ENCODE assay signal across 10 cellular contexts in genomic region chr6:80523531-80523970, GRCh38.
A peak's percentile ranks its signal among the peaks of the same experiment; 100 is the strongest.
DNase-seq lines count a peak whose midpoint lies in the region; ATAC-seq, FAIRE-seq and TF ChIP-seq lines count a peak whose summit lies in the region.
"Had no signal": no experiment of that assay in that cellular context is flagged by ENCODE, and none has a peak within 500 bp of the region (broad histone marks: within the 10 kb centered on the region; RNA-seq: fewer than 3 reads in every experiment).

No MANE protein-coding gene starts in this region.

- no peak overlapping the region for H4K8ac ChIP-seq in H1 (ENCODE audit: extremely low read depth, insufficient read depth, low read length)

- intact Hi-C loops in naive thymus-derived CD4-positive, alpha-beta T cell (cut with micrococcal nuclease), result no loop called here

- H4K5ac ChIP-seq in H1 (ENCODE audit: insufficient read length, low read depth, low read length), result no peak overlapping the region

- H3K4me3 ChIP-seq in H1 (ENCODE audit: extremely low read depth in 1 of 4, insufficient read depth in 2 of 4, low read depth in 3 of 4, low read length in 4 of 4), result no peak overlapping the region
- H3K4me3 ChIP-seq in naive thymus-derived CD4-positive, alpha-beta T cell (ENCODE audit: low read length), result no peak overlapping the region

- H3K36me3 ChIP-seq in H1 (ENCODE audit: control insufficient read depth in 2 of 4, insufficient read depth in 4 of 4, low read length in 3 of 4), result no peaks in the 10 kb centered on the region
- no peaks in the 10 kb centered on the region for H3K36me3 ChIP-seq in naive thymus-derived CD4-positive, alpha-beta T cell (ENCODE audit: control insufficient read depth in 2 of 3, insufficient read depth in 3 of 3, low read length in 3 of 3)

- H3K23me2 ChIP-seq in H1 (ENCODE audit: low read depth, low read length), result no peaks in the 10 kb centered on the region

- no peak overlapping the region for H3K27ac ChIP-seq in H1 (ENCODE audit: low read depth, low read length)
- no peak overlapping the region for H3K27ac ChIP-seq in naive thymus-derived CD4-positive, alpha-beta T cell (ENCODE audit: low read depth, low read length)
- H3K27ac ChIP-seq: HL-60 had no signal

- no peak for ATAC-seq in GM21825 (IDR thresholded peaks at IDR 0.05; ENCODE audit: unreplicated experiment)
- no peak for ATAC-seq in naive thymus-derived CD4-positive, alpha-beta T cell

- 0 out of 2 replicates have a peak overlapping the region, but pooled peaks have one; percentile 48 for H2BK20ac ChIP-seq in H1 (ENCODE audit: low read length)

- H3K4me1 Mint-ChIP-seq in nephron (peaks cover 50% of the 10 kb centered on the region), immature natural killer cell (peaks cover 9 to 10% of the 10 kb centered on the region in 2 donors)
- peaks cover 0 to 19% (median 0%) of the 10 kb centered on the region in 7 donors for H3K4me1 Mint-ChIP-seq in naive thymus-derived CD4-positive, alpha-beta T cell

- H3K4me1 ChIP-seq in H1 (replicated peaks in 1 of 4; ENCODE audit: control insufficient read depth in 3 of 4, insufficient read depth in 4 of 4, low read length in 3 of 4), result peaks cover 0 to 6% (median 2%) of the 10 kb centered on the region in 4 experiments; a peak in 1 of 7 replicates
- no peaks in the 10 kb centered on the region for H3K4me1 ChIP-seq in naive thymus-derived CD4-positive, alpha-beta T cell (ENCODE audit: control insufficient read depth in 2 of 2, insufficient read depth in 2 of 2, low read length in 2 of 2)

- H3K9me3 Mint-ChIP-seq in nephron (no peaks in the 10 kb centered on the region), immature natural killer cell (no peaks in the 10 kb centered on the region)
- peaks cover 0 to 2% (median 0%) of the 10 kb centered on the region in 11 donors for H3K9me3 Mint-ChIP-seq in naive thymus-derived CD4-positive, alpha-beta T cell

- H2BK5ac ChIP-seq in H1 (ENCODE audit: low read depth, low read length), result no peak overlapping the region

- no peak overlapping the region for H2AK5ac ChIP-seq in H1 (ENCODE audit: low read depth, low read length)

- no peak for TF ChIP-seq EP300 in H1 (IDR thresholded peaks at IDR 0.05; ENCODE audit: borderline replicate concordance in 1 of 2, low read depth in 2 of 2, low read length in 2 of 2)

- H3K9ac ChIP-seq in H1 (replicated peaks in 1 of 4; ENCODE audit: extremely low read depth in 1 of 4, low read depth in 3 of 4, low read length in 3 of 4), result no peak overlapping the region

- H2BK15ac ChIP-seq in H1 (ENCODE audit: low read length), result no peak overlapping the region

- H3K9me3 ChIP-seq in H1 (ENCODE audit: insufficient read depth in 2 of 2, low read depth in 1 of 2, low read length in 1 of 2), result no peaks in the 10 kb centered on the region
- no peaks in the 10 kb centered on the region for H3K9me3 ChIP-seq in naive thymus-derived CD4-positive, alpha-beta T cell (ENCODE audit: control insufficient read depth in 2 of 3, low read length in 3 of 3)
- H3K9me3 ChIP-seq: Caco-2 had no signal

- H4K91ac ChIP-seq in H1 (replicated peaks; ENCODE audit: insufficient read length, low read length), result no peak overlapping the region

- peak; percentile 67 to 70 for TF ChIP-seq RAD21 in H1 (IDR thresholded peaks at IDR 0.05 in 1 of 2, conservative IDR thresholded peaks at IDR 0.05 in 1 of 2; ENCODE audit: low read depth in 2 of 2, low read length in 2 of 2)

- no peaks in the 10 kb centered on the region for H3K27me3 ChIP-seq in H1 (replicated peaks in 1 of 4; ENCODE audit: control insufficient read depth in 3 of 4, extremely low read depth in 1 of 4, insufficient read depth in 3 of 4, low read length in 3 of 4)
- no peaks in the 10 kb centered on the region for H3K27me3 ChIP-seq in naive thymus-derived CD4-positive, alpha-beta T cell (ENCODE audit: control insufficient read depth in 2 of 2, insufficient read depth in 2 of 2, low read length in 2 of 2)

- H2BK120ac ChIP-seq in H1 (replicated peaks; ENCODE audit: low read depth, low read length), result no peak overlapping the region

- peak; percentile 67 to 82 (median 68) for TF ChIP-seq CTCF in H1 (IDR thresholded peaks at IDR 0.05; ENCODE audit: control extremely low read depth in 1 of 3, insufficient read depth in 1 of 3, low read depth in 1 of 3, low read length in 3 of 3)
- peak in 2 of 3 experiments; percentile 14 to 27 for TF ChIP-seq CTCF in nephron (IDR thresholded peaks at IDR 0.05; ENCODE audit: unreplicated experiment in 3 of 3)

- H3K18ac ChIP-seq in H1 (ENCODE audit: extremely low read depth, low read length), result peak overlapping the region; percentile 62; the same call in 1 of the 2 replicates

- H3K79me2 ChIP-seq in H1 (ENCODE audit: control insufficient read depth in 1 of 2, insufficient read depth in 2 of 2, low read length in 2 of 2), result no peaks in the 10 kb centered on the region

- no peak overlapping the region for H3K4me2 ChIP-seq in H1 (ENCODE audit: insufficient read depth in 1 of 2, low read depth in 2 of 2, low read length in 2 of 2)

- 0 out of 2 replicates have a peak overlapping the region, but pooled peaks have one; percentile 53 for H2BK12ac ChIP-seq in H1 (ENCODE audit: low read depth, low read length)

- DNase-seq in DMS79 treated with DMSO at 0.1 percent for 48 hours (lab: John Stamatoyannopoulos, UW), result peak; percentile 20
- peak; percentile 60 for DNase-seq in NCI-H2171 treated with DMSO at 0.1 percent for 48 hours (lab: John Stamatoyannopoulos, UW)
- peak; percentile 64 to 74 for DNase-seq in H1 (ENCODE audit: low read depth in 1 of 2, low spot score in 2 of 2)
- DNase-seq in stimulated activated CD4-positive, alpha-beta T cell treated with anti-CD3 and anti-CD28 coated beads, Interleukin-4, amount 100 ng/mL, for 4 hours, result no peak
- no peak for DNase-seq in naive thymus-derived CD4-positive, alpha-beta T cell
- DNase-seq in immature natural killer cell, result no peak

- WGBS in H1 (ENCODE audit: extremely low coverage in 1 of 2, insufficient coverage in 1 of 2, insufficient read length in 1 of 2, insufficient replicate concordance in 2 of 2, low coverage in 1 of 2, low lambda C conversion rate in 2 of 2, missing lambda C conversion rate in 1 of 2), 2 experiments, result 23% methylated on average over 11 of the region's 11 CpGs; no CpG with 5 or more reads in 1 of the 2 experiments

- FAIRE-seq in H1 (lab: Jason Lieb, UNC), result peak; percentile 82

- peak overlapping the region; percentile 69; the same call in 1 of the 2 replicates for H2AFZ ChIP-seq in H1 (ENCODE audit: low read length)

- H3K36me3 Mint-ChIP-seq in nephron (ENCODE audit: low read depth) (no peaks in the 10 kb centered on the region), immature natural killer cell (peaks cover 0 to 5% (median 0%) of the 10 kb centered on the region in 3 donors)
- H3K36me3 Mint-ChIP-seq in naive thymus-derived CD4-positive, alpha-beta T cell, result peaks cover 0 to 4% (median 0%) of the 10 kb centered on the region in 5 donors

- TF ChIP-seq POLR2A in H1 (IDR thresholded peaks at IDR 0.05; ENCODE audit: control extremely low read depth in 1 of 2, low read depth in 2 of 2, low read length in 2 of 2), result no peak

- H3K27ac Mint-ChIP-seq in nephron (peak overlapping the region; percentile 94 to 98 (median 96)), immature natural killer cell (no peak overlapping the region)
- H3K27ac Mint-ChIP-seq in naive thymus-derived CD4-positive, alpha-beta T cell, result peak overlapping the region in 1 of 9 donors; percentile 85

- no peak overlapping the region for H3K23ac ChIP-seq in H1 (ENCODE audit: insufficient read length)

- H3K56ac ChIP-seq in H1 (replicated peaks; ENCODE audit: insufficient read length, low read depth, low read length), result no peak overlapping the region

- H3K4me3 Mint-ChIP-seq in nephron, result peak overlapping the region; percentile 17 to 65 (median 20)
- H3K4me3 Mint-ChIP-seq in naive thymus-derived CD4-positive, alpha-beta T cell, result peak overlapping the region in 1 of 10 donors; percentile 28
- H3K4me3 Mint-ChIP-seq in immature natural killer cell, result peak overlapping the region in 2 of 5 donors; percentile 18 to 23

- no peaks in the 10 kb centered on the region for H3K79me1 ChIP-seq in H1 (ENCODE audit: low read depth, low read length)

- H3K27me3 Mint-ChIP-seq in nephron (ENCODE audit: low read depth) (no peaks in the 10 kb centered on the region), immature natural killer cell (ENCODE audit: low read depth in 3 of 3) (no peaks in the 10 kb centered on the region)
- peaks cover 3 to 22% (median 10%) of the 10 kb centered on the region in 5 donors for H3K27me3 Mint-ChIP-seq in naive thymus-derived CD4-positive, alpha-beta T cell

- POLR2A ChIA-PET in H1 (lab: Charles Lee; ENCODE audit: partially characterized antibody), result interaction anchor here (0.6 kb wide), 1 partner anchor 67 kb away, joined by 3 read pairs; no protein-coding TSS in a partner anchor
- POLR2A ChIA-PET in naive thymus-derived CD4-positive, alpha-beta T cell (lab: Charles Lee), result no interaction called here

- H3K4ac ChIP-seq in H1 (replicated peaks; ENCODE audit: insufficient read length, low read depth, low read length), result no peak overlapping the region

- no peaks in the 10 kb centered on the region for H4K20me1 ChIP-seq in H1 (replicated peaks in 1 of 2; ENCODE audit: control insufficient read depth in 1 of 2, insufficient read depth in 2 of 2, low read length in 2 of 2)

- H3K14ac ChIP-seq in H1 (ENCODE audit: insufficient read length), result no peak overlapping the region

- CTCF ChIA-PET in H1 (lab: Charles Lee; ENCODE audit: partially characterized antibody), result interaction anchor here (0.5 to 1.7 kb wide), 20 partner anchors 12 to 1462 kb away, joined by 3 to 8 read pairs (median 4); no protein-coding TSS in a partner anchor
- CTCF ChIA-PET in naive thymus-derived CD4-positive, alpha-beta T cell (lab: Charles Lee), result no interaction called here

TF ChIP-seq in H1, 55 proteins besides CTCF, POLR2A, EP300 and RAD21 (continues in another document):
- no peak for TF ChIP-seq SAP30 (IDR thresholded peaks at IDR 0.05; ENCODE audit: insufficient read depth, insufficient replicate concordance, low read length)
- TF ChIP-seq RXRA (IDR thresholded peaks at IDR 0.05; ENCODE audit: insufficient read depth, low read depth, low read length), result no peak
- TF ChIP-seq SIRT6 (IDR thresholded peaks at IDR 0.05; ENCODE audit: low read length), result no peak
- TF ChIP-seq YY1 (IDR thresholded peaks at IDR 0.05; ENCODE audit: low read depth, low read length), result peak; percentile 59; the same call in 1 of the 2 replicates
- no peak for TF ChIP-seq SP2 (IDR thresholded peaks at IDR 0.05; ENCODE audit: low read length)
- TF ChIP-seq TEAD4 (IDR thresholded peaks at IDR 0.05; ENCODE audit: low read depth, low read length), result peak; percentile 65; the same call in 1 of the 2 replicates
- no peak for TF ChIP-seq RFX5 (IDR thresholded peaks at IDR 0.05; ENCODE audit: borderline replicate concordance, low read depth, low read length)
- TF ChIP-seq HDAC2 (IDR thresholded peaks at IDR 0.05; ENCODE audit: borderline replicate concordance in 1 of 2, low read depth in 2 of 2, low read length in 2 of 2), result peak in 1 of 2 experiments; percentile 38; a peak in 1 of 4 replicates
- no peak for TF ChIP-seq ASH2L (IDR thresholded peaks at IDR 0.05; ENCODE audit: low read length)
- TF ChIP-seq TAF7 (optimal IDR thresholded peaks at IDR 0.05; ENCODE audit: borderline replicate concordance, low read depth, low read length), result no peak
- TF ChIP-seq KDM5A (IDR thresholded peaks at IDR 0.05; ENCODE audit: low read length), result no peak

Comparison
In these comparisons a context has a peak if more than half of its experiments do, and no peak if none do; other contexts are left out.
1. DNase-seq: peak in DMS79 treated with DMSO at 0.1 percent for 48 hours (single experiment), NCI-H2171 treated with DMSO at 0.1 percent for 48 hours (single experiment) and H1 (2 of 2); none in stimulated activated CD4-positive, alpha-beta T cell treated with anti-CD3 and anti-CD28 coated beads, Interleukin-4, amount 100 ng/mL, for 4 hours (0 of 2), naive thymus-derived CD4-positive, alpha-beta T cell (0 of 9) and immature natural killer cell (0 of 3).
2. H3K27ac Mint-ChIP-seq: peak in nephron (3 of 3); none in immature natural killer cell (0 of 6).